In the genomic region with DNA sequence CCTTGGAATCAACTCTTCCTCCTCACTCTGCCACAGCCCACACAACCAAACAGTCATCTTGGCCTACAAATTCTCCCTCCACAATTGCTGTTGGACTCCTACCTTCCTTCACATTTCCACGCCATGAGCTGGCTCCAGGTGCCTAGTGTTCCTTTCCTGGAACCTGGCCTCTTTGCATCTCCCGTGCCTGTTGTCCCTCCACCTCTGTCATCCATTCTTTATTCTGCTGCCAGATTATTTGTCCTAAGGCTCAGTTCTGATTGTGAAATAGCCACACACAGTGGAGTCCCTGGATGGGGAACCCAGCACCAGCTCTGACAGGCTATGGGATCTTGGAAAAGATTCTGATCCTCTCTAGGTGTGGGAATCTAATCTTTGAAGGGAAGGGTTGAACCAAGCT, we compare ENCODE assay signal across 17 cellular contexts.
A peak's percentile ranks its signal among the peaks of the same experiment; 100 is the strongest.
DNase-seq lines count a peak whose midpoint lies in the region; ATAC-seq and TF ChIP-seq lines count a peak whose summit lies in the region.
"Had no signal": no experiment of that assay in that cellular context is flagged by ENCODE, and none has a peak within 500 bp of the region (broad histone marks: within the 10 kb centered on the region; RNA-seq: fewer than 3 reads in every experiment).

No MANE protein-coding gene starts in this region.

- H3K4me2 ChIP-seq in mammary epithelial cell (ENCODE audit: insufficient read depth, low read depth, low read length) = no peak overlapping the region
- H3K4me2 ChIP-seq: BLaER1 had no signal

- H3K27ac ChIP-seq in HEK293 (ENCODE audit: extremely low read depth, low read depth, low read length) = no peak overlapping the region
- no peak overlapping the region for H3K27ac ChIP-seq in mammary epithelial cell (ENCODE audit: insufficient read depth, low read depth, low read length)
- H3K27ac ChIP-seq in right lobe of liver = no peak overlapping the region
- H3K27ac ChIP-seq: BLaER1, C4-2B had no signal

- H3K79me2 ChIP-seq in mammary epithelial cell (ENCODE audit: insufficient read depth, low read length) = no peaks in the 10 kb centered on the region

- no peak overlapping the region for H3K9ac ChIP-seq in mammary epithelial cell (ENCODE audit: insufficient read depth, low read length)
- H3K9ac ChIP-seq: BLaER1 had no signal

- TF ChIP-seq POLR2A in right lobe of liver (IDR thresholded peaks at IDR 0.05) = no peak

- 33% methylated on average over 2 of the region's 2 CpGs for WGBS in mammary epithelial cell (ENCODE audit: low coverage, missing lambda C conversion rate)
- WGBS in right lobe of liver (ENCODE audit: insufficient coverage, low coverage, low lambda C conversion rate, missing lambda C conversion rate) = 67% methylated on average over 2 of the region's 2 CpGs

- dilution Hi-C loops in mammary epithelial cell (cut with HindIII; ENCODE audit: low sequenced_read_pairs) = no loop called here

- peak overlapping the region; percentile 63 for H2AFZ ChIP-seq in mammary epithelial cell (ENCODE audit: low read depth, low read length)

- in situ Hi-C loops in mammary epithelial cell (cut with MboI; ENCODE audit: low sequenced_read_pairs in 2 of 2) = no loop called here

- ATAC-seq in right lobe of liver (peak; percentile 36 to 77 (median 55)), HG03342 (IDR thresholded peaks at IDR 0.05; ENCODE audit: unreplicated experiment) (no peak)
- ATAC-seq: CD8-positive, alpha-beta T cell had no signal

- BruUV-seq in mammary epithelial cell (replicated peaks; lab: Mats Ljungman, UMichigan) = no TSS peak

- TF ChIP-seq CTCF in HEK293 (tag by site-specific recombination; IDR thresholded peaks at IDR 0.05) (no peak), mammary epithelial cell (conservative IDR thresholded peaks at IDR 0.05 in 1 of 2, IDR thresholded peaks at IDR 0.05 in 1 of 2; ENCODE audit: extremely low read depth in 1 of 2, insufficient read depth in 1 of 2, low read depth in 1 of 2, low read length in 2 of 2) (no peak), right lobe of liver (IDR thresholded peaks at IDR 0.05) (no peak), BE2C (IDR thresholded peaks at IDR 0.05; ENCODE audit: low read depth, low read length) (no peak)

- intact Hi-C loops in mammary epithelial cell (cut with micrococcal nuclease) (no loop called here), right lobe of liver (cut with DNase I) (no loop called here)

- no peaks in the 10 kb centered on the region for H4K20me1 ChIP-seq in mammary epithelial cell (ENCODE audit: insufficient read depth, low read length)
- H4K20me1 ChIP-seq: BLaER1 had no signal

- H3K4me1 ChIP-seq in HEK293 (ENCODE audit: control insufficient read depth, insufficient read depth, low read length) (no peaks in the 10 kb centered on the region), mammary epithelial cell (ENCODE audit: insufficient read depth, low read length) (peaks cover 11% of the 10 kb centered on the region), right lobe of liver (no peaks in the 10 kb centered on the region), BE2C (no peaks in the 10 kb centered on the region)
- H3K4me1 ChIP-seq: HAP-1 had no signal

- H3K27me3 ChIP-seq in mammary epithelial cell (ENCODE audit: insufficient read depth, low read length) (no peaks in the 10 kb centered on the region), right lobe of liver (no peaks in the 10 kb centered on the region), BE2C (no peaks in the 10 kb centered on the region)
- H3K27me3 ChIP-seq: BLaER1 had no signal

- H3K9me3 ChIP-seq in HEK293 (ENCODE audit: control insufficient read depth, insufficient read depth, low read depth, low read length) (no peaks in the 10 kb centered on the region), mammary epithelial cell (replicated peaks; ENCODE audit: insufficient read depth, low read length) (no peaks in the 10 kb centered on the region), right lobe of liver (no peaks in the 10 kb centered on the region), BE2C (no peaks in the 10 kb centered on the region)
- H3K9me3 ChIP-seq: Caco-2, HAP-1 had no signal

- H3K36me3 ChIP-seq in HEK293 (ENCODE audit: control insufficient read depth in 2 of 2, insufficient read depth in 1 of 2, low read length in 2 of 2) (no peaks in the 10 kb centered on the region), mammary epithelial cell (ENCODE audit: insufficient read depth, low read length) (no peaks in the 10 kb centered on the region), right lobe of liver (no peaks in the 10 kb centered on the region), BE2C (no peaks in the 10 kb centered on the region)
- H3K36me3 ChIP-seq: BLaER1, HAP-1 had no signal

- POLR2A ChIA-PET in HEK293 (lab: Yijun Ruan, JAX) = no interaction called here

- DNase-seq in HuH-7 (ENCODE audit: low spot score) (peak; percentile 22), mammary epithelial cell (no peak), right lobe of liver (no peak), NCI-H1417 (lab: John Stamatoyannopoulos, UW) (no peak), nucleus accumbens (lab: John Stamatoyannopoulos, UW) (no peak), BE2C (no peak)
- DNase-seq: Caco-2; CD4-positive, CD25-positive, alpha-beta regulatory T cell; CD8-positive, alpha-beta T cell; DMS153; DND-41; GOT3 had no signal

- CTCF ChIA-PET in HEK293 (lab: Yijun Ruan, JAX) (interaction anchor here (1.7 kb wide), 1 partner anchor 23 kb away, joined by 7 read pairs; no protein-coding TSS in a partner anchor), mammary epithelial cell (lab: Charles Lee; ENCODE audit: low non-redundant PET) (no interaction called here)

- H3K4me3 ChIP-seq in HEK293 (ENCODE audit: low read depth, low read length) = no peak overlapping the region
- H3K4me3 ChIP-seq in mammary epithelial cell (replicated peaks in 1 of 3; ENCODE audit: insufficient read depth in 1 of 3, low read depth in 2 of 3, low read length in 3 of 3) = no peak overlapping the region
- H3K4me3 ChIP-seq in right lobe of liver = no peak overlapping the region
- H3K4me3 ChIP-seq in BE2C (ENCODE audit: low read depth, low read length) = no peak overlapping the region
- H3K4me3 ChIP-seq: BLaER1, HAP-1 had no signal

TF ChIP-seq in HEK293, 187 proteins besides CTCF, POLR2A, EP300 and RAD21:
- TF ChIP-seq, protein P1, sequence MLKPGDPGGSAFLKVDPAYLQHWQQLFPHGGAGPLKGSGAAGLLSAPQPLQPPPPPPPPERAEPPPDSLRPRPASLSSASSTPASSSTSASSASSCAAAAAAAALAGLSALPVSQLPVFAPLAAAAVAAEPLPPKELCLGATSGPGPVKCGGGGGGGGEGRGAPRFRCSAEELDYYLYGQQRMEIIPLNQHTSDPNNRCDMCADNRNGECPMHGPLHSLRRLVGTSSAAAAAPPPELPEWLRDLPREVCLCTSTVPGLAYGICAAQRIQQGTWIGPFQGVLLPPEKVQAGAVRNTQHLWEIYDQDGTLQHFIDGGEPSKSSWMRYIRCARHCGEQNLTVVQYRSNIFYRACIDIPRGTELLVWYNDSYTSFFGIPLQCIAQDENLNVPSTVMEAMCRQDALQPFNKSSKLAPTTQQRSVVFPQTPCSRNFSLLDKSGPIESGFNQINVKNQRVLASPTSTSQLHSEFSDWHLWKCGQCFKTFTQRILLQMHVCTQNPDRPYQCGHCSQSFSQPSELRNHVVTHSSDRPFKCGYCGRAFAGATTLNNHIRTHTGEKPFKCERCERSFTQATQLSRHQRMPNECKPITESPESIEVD (tag by site-specific recombination; IDR thresholded peaks at IDR 0.05) = no peak
- TF ChIP-seq EGR2 (tag by site-specific recombination; IDR thresholded peaks at IDR 0.05; ENCODE audit: low read depth) = peak; percentile 26; the same call in 1 of the 2 replicates
- TF ChIP-seq, protein P2, sequence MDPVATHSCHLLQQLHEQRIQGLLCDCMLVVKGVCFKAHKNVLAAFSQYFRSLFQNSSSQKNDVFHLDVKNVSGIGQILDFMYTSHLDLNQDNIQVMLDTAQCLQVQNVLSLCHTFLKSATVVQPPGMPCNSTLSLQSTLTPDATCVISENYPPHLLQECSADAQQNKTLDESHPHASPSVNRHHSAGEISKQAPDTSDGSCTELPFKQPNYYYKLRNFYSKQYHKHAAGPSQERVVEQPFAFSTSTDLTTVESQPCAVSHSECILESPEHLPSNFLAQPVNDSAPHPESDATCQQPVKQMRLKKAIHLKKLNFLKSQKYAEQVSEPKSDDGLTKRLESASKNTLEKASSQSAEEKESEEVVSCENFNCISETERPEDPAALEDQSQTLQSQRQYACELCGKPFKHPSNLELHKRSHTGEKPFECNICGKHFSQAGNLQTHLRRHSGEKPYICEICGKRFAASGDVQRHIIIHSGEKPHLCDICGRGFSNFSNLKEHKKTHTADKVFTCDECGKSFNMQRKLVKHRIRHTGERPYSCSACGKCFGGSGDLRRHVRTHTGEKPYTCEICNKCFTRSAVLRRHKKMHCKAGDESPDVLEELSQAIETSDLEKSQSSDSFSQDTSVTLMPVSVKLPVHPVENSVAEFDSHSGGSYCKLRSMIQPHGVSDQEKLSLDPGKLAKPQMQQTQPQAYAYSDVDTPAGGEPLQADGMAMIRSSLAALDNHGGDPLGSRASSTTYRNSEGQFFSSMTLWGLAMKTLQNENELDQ (tag by site-specific recombination; IDR thresholded peaks at IDR 0.05; ENCODE audit: low read depth) = no peak
- no peak for TF ChIP-seq ZNF501 (tag by site-specific recombination; IDR thresholded peaks at IDR 0.05)
